In the genomic region with DNA sequence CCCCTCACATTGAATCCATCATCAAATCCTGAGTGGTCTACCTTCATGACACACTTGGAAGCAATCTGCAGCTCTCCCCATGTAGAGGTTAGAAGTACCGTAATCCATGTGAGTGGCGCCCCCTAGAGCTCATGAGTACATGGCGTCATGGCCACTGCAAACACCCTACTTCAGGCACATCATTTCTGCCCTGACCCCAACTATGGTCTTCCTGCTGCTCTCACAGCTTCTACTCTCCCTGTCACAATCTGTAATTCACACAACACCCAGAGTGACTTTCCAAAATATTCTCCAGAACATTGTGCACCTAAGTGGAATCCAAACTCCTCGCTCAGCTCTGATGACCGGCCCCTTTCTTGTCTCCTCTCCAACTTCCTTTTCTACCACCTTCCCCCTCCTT, we compare ENCODE assay signal across 8 cellular contexts.
DNase-seq lines count a peak whose midpoint lies in the region; ATAC-seq and TF ChIP-seq lines count a peak whose summit lies in the region.

No MANE protein-coding gene starts in this region.

- peak overlapping the region; percentile 18 for H3K27ac ChIP-seq in OCI-LY1 (ENCODE audit: low read depth, low read length, poor library complexity, severe bottlenecking)
- no peak overlapping the region for H3K27ac ChIP-seq in tibial artery

- H3K4me1 ChIP-seq in OCI-LY1 (ENCODE audit: insufficient read depth, low read length, severe bottlenecking) (peaks cover 35% of the 10 kb centered on the region), tibial artery (peaks cover 0 to 25% (median 16%) of the 10 kb centered on the region in 4 donors)

- H3F3A ChIP-seq in OCI-LY1 (ENCODE audit: insufficient read depth, low read length): no peaks in the 10 kb centered on the region

- H3K4me3 ChIP-seq in AG09309 (ENCODE audit: control insufficient read depth, low read depth, low read length) (no peak overlapping the region), OCI-LY1 (ENCODE audit: low read depth, low read length, poor library complexity, severe bottlenecking) (no peak overlapping the region), fibroblast of the aortic adventitia (ENCODE audit: low read depth, low read length) (no peak overlapping the region), tibial artery (no peak overlapping the region)

- H2AFZ ChIP-seq in OCI-LY1 (ENCODE audit: low read length): no peak overlapping the region

- TF ChIP-seq CTCF in AG09309 (IDR thresholded peaks at IDR 0.05; ENCODE audit: control insufficient read depth, insufficient read depth, low read depth, low read length, missing control alignments) (peak; percentile 69), OCI-LY1 (IDR thresholded peaks at IDR 0.05; ENCODE audit: low read length) (peak; percentile 98), fibroblast of the aortic adventitia (IDR thresholded peaks at IDR 0.05; ENCODE audit: insufficient read depth, low read length) (peak; percentile 55), osteocyte (IDR thresholded peaks at IDR 0.05) (peak; percentile 51), tibial artery (IDR thresholded peaks at IDR 0.05) (peak; percentile 31 to 45)

- no peaks in the 10 kb centered on the region for H3K27me3 Mint-ChIP-seq in activated T-cell treated with anti-CD3 and anti-CD28 coated beads, Interleukin-2, amount 50 U/mL, for 24 hours
- H3K27me3 Mint-ChIP-seq in osteocyte (ENCODE audit: unreplicated experiment): no peaks in the 10 kb centered on the region

- H3K9me3 Mint-ChIP-seq in activated T-cell treated with anti-CD3 and anti-CD28 coated beads, Interleukin-2, amount 50 U/mL, for 24 hours: no peaks in the 10 kb centered on the region
- no peaks in the 10 kb centered on the region for H3K9me3 Mint-ChIP-seq in osteocyte (ENCODE audit: unreplicated experiment)

- H3K36me3 ChIP-seq in OCI-LY1 (ENCODE audit: insufficient read depth, low read length) (no peaks in the 10 kb centered on the region), tibial artery (no peaks in the 10 kb centered on the region)

- peak; percentile 38 for ATAC-seq in GM18858 (IDR thresholded peaks at IDR 0.05; ENCODE audit: unreplicated experiment)
- ATAC-seq in HG03159 (IDR thresholded peaks at IDR 0.05; ENCODE audit: unreplicated experiment): peak; percentile 83

- DNase-seq in AG09309 (ENCODE audit: low read depth) (no peak), fibroblast of the aortic adventitia (ENCODE audit: low read depth) (peak; percentile 47), osteocyte (ENCODE audit: extremely low spot score, unreplicated experiment) (no peak), tibial artery (peak in 1 of 2 donors; percentile 61)
- peak; percentile 72 for DNase-seq in activated T-cell treated with anti-CD3 and anti-CD28 coated beads, Interleukin-2, amount 50 U/mL, for 24 hours

- peak overlapping the region; percentile 24; the same call in 1 of the 2 replicates for H3K4me2 ChIP-seq in OCI-LY1 (ENCODE audit: low read length)

- H3K27me3 ChIP-seq in OCI-LY1 (ENCODE audit: insufficient read depth, low read length) (no peaks in the 10 kb centered on the region), tibial artery (no peaks in the 10 kb centered on the region)

- H3K4me1 Mint-ChIP-seq in activated T-cell treated with anti-CD3 and anti-CD28 coated beads, Interleukin-2, amount 50 U/mL, for 24 hours (ENCODE audit: low read depth): peaks cover 75% of the 10 kb centered on the region
- peaks cover 11% of the 10 kb centered on the region for H3K4me1 Mint-ChIP-seq in osteocyte (ENCODE audit: unreplicated experiment)

- no peak overlapping the region for H3K4me3 Mint-ChIP-seq in activated T-cell treated with anti-CD3 and anti-CD28 coated beads, Interleukin-2, amount 50 U/mL, for 24 hours
- no peak overlapping the region for H3K4me3 Mint-ChIP-seq in osteocyte (ENCODE audit: unreplicated experiment)

- H3K27ac Mint-ChIP-seq in activated T-cell treated with anti-CD3 and anti-CD28 coated beads, Interleukin-2, amount 50 U/mL, for 24 hours: peak overlapping the region; percentile 85
- H3K27ac Mint-ChIP-seq in osteocyte (ENCODE audit: unreplicated experiment): no peak overlapping the region

- H3K9me3 ChIP-seq in OCI-LY1 (ENCODE audit: low read length) (no peaks in the 10 kb centered on the region), tibial artery (no peaks in the 10 kb centered on the region)

- peaks cover 31% of the 10 kb centered on the region for H3K36me3 Mint-ChIP-seq in activated T-cell treated with anti-CD3 and anti-CD28 coated beads, Interleukin-2, amount 50 U/mL, for 24 hours (ENCODE audit: low read depth)
- no peaks in the 10 kb centered on the region for H3K36me3 Mint-ChIP-seq in osteocyte (ENCODE audit: unreplicated experiment)

- H3K79me2 ChIP-seq in OCI-LY1 (ENCODE audit: insufficient read depth, low read length): no peaks in the 10 kb centered on the region

- no peaks in the 10 kb centered on the region for H4K20me1 ChIP-seq in OCI-LY1 (ENCODE audit: insufficient read depth, low read length)

- intact Hi-C loops in tibial artery (cut with DNase I; ENCODE audit: low total_unique reads): no loop called here

- no peaks in the 10 kb centered on the region for H3K9me2 ChIP-seq in OCI-LY1 (ENCODE audit: low read depth, low read length)

- H3K9ac ChIP-seq in OCI-LY1 (ENCODE audit: low read length): peak overlapping the region; percentile 7; the same call in 1 of the 2 replicates

Comparison
In these comparisons a context has a peak if more than half of its experiments do, and no peak if none do; other contexts are left out.
1. DNase-seq: peak in activated T-cell treated with anti-CD3 and anti-CD28 coated beads, Interleukin-2, amount 50 U/mL, for 24 hours (single experiment) and fibroblast of the aortic adventitia (single experiment); none in AG09309 (single experiment) and osteocyte (single experiment).
2. CTCF ChIP-seq: peak in every context shown above with its lines; median percentile 98 in OCI-LY1; 69 in AG09309; 55 in fibroblast of the aortic adventitia; 51 in osteocyte; 38 in tibial artery.